In genomic region chr15:81304226-81304625, GRCh38 we compare ENCODE assay signal across 1 cellular context.
TF ChIP-seq lines count a peak whose summit lies in the region.

No MANE protein-coding gene starts in this region.

TF ChIP-seq in H1, 55 proteins besides CTCF, POLR2A, EP300 and RAD21 (continued from another document):
- TF ChIP-seq BCL11A (IDR thresholded peaks at IDR 0.05; ENCODE audit: low read depth in 2 of 2, low read length in 2 of 2) (no peak), KDM1A (IDR thresholded peaks at IDR 0.05; ENCODE audit: borderline replicate concordance, low read length) (no peak), NANOG (IDR thresholded peaks at IDR 0.05; ENCODE audit: insufficient read depth, low read depth, low read length, poor library complexity, severe bottlenecking) (no peak), KDM4A (IDR thresholded peaks at IDR 0.05; ENCODE audit: low read depth, low read length, severe bottlenecking) (no peak), POLR2AphosphoS5 (IDR thresholded peaks at IDR 0.05; ENCODE audit: low read depth, low read length) (no peak), TEAD4 (IDR thresholded peaks at IDR 0.05; ENCODE audit: low read depth, low read length) (no peak)
- TF ChIP-seq, protein P1, sequence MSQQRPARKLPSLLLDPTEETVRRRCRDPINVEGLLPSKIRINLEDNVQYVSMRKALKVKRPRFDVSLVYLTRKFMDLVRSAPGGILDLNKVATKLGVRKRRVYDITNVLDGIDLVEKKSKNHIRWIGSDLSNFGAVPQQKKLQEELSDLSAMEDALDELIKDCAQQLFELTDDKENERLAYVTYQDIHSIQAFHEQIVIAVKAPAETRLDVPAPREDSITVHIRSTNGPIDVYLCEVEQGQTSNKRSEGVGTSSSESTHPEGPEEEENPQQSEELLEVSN (IDR thresholded peaks at IDR 0.05): no peak
